ENCODE assay signal across 20 cellular contexts in the genomic region with DNA sequence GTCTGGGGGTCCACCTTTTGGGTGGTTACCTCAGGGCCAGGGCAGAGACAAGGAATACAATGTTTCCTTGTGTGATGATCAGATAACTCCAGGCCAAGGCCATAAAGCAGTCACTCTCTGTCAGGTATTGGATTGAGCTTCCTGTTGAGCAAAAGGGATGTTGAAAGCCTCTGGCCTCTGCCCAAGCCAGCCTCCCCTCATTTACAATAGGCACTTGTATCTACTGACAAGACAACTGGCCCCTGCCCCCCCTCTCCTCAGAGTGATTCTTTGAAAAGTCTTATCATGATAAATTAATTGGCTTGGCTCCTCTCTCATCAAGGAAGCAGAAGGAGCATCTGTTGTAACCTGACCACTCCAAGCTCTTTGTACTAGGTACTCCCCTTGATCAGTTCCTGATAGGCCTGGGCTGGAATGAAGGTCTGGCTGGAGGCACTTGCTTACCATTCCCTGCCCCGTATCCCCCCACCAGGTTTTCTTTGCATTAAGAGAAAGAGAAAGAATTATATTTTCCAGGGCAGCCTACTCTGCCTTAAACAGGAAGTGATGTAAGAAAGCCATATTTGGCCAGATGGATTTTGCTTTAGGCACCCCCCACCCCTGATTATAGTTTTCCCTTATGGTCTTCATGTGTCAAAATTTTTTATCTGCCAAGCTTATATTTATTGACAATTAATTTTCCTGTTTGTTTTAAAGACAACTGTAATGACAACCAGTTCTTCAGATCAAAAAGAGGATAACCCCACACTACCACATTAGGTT. TPM values are rescaled to one million over a fixed set of nuclear protein-coding genes. Genes with fewer than 3 reads are reported as not detected.
A peak's percentile ranks its signal among the peaks of the same experiment; 100 is the strongest.
DNase-seq lines count a peak whose midpoint lies in the region; ATAC-seq and TF ChIP-seq lines count a peak whose summit lies in the region.
"Had no signal": no experiment of that assay in that cellular context is flagged by ENCODE, and none has a peak within 500 bp of the region (broad histone marks: within the 10 kb centered on the region; RNA-seq: fewer than 3 reads in every experiment).

No MANE protein-coding gene starts in this region.

- H3K9me3 ChIP-seq in HCT116 (ENCODE audit: control insufficient read depth in 1 of 2, insufficient read depth in 1 of 2, low read depth in 1 of 2, low read length in 2 of 2) (no peaks in the 10 kb centered on the region), breast epithelium (no peaks in the 10 kb centered on the region), spleen (peaks cover 0 to 12% (median 2%) of the 10 kb centered on the region in 8 donors)
- H3K9me3 ChIP-seq: lower lobe of right lung had no signal

- no peaks in the 10 kb centered on the region for H3K36me3 Mint-ChIP-seq in progenitor cell of endocrine pancreas (ENCODE audit: insufficient read depth)
- H3K36me3 Mint-ChIP-seq: naive thymus-derived CD8-positive, alpha-beta T cell had no signal

- TF ChIP-seq POLR2A in HCT116 (IDR thresholded peaks at IDR 0.05; ENCODE audit: borderline replicate concordance, extremely low read depth, insufficient read depth, insufficient read length) (no peak), breast epithelium (IDR thresholded peaks at IDR 0.05) (no peak), spleen (IDR thresholded peaks at IDR 0.05) (no peak)

- no peaks in the 10 kb centered on the region for H4K20me1 ChIP-seq in HCT116 (ENCODE audit: insufficient read depth)

- no peaks in the 10 kb centered on the region for H3K27me3 Mint-ChIP-seq in progenitor cell of endocrine pancreas

- H3K27ac Mint-ChIP-seq in progenitor cell of endocrine pancreas, result peak overlapping the region; percentile 24
- H3K27ac Mint-ChIP-seq: activated naive CD8-positive, alpha-beta T cell treated with anti-CD3 and anti-CD28 coated beads, Interleukin-2, amount 10 ng/mL, durations not matched to agents 7 days and 5 days had no signal

- H2AFZ ChIP-seq in HCT116 (ENCODE audit: low read depth, low read length, poor library complexity, severe bottlenecking), result no peak overlapping the region

- H3K9ac ChIP-seq in HCT116 (ENCODE audit: low read length), result no peak overlapping the region

- WGBS in spleen, 5 donors, result 61 to 76% (median 73%) methylated on average over 1 of the region's 1 CpG

- no peaks in the 10 kb centered on the region for H3K79me2 ChIP-seq in HCT116 (ENCODE audit: insufficient read depth, low read length)

- no peak overlapping the region for H3K4me3 ChIP-seq in HCT116 (replicated peaks in 1 of 2; ENCODE audit: low read depth in 1 of 2, low read length in 2 of 2)
- no peak overlapping the region for H3K4me3 ChIP-seq in breast epithelium
- H3K4me3 ChIP-seq in spleen, result no peak overlapping the region
- H3K4me3 ChIP-seq: lower lobe of right lung had no signal

- no peaks in the 10 kb centered on the region for H3K9me2 ChIP-seq in HCT116 (ENCODE audit: insufficient read depth)

- intact Hi-C loops in HCT116 (cut with micrococcal nuclease) (no loop called here), breast epithelium (cut with DNase I; ENCODE audit: low total_unique reads) (no loop called here), spleen (cut with DNase I; ENCODE audit: low total_unique reads) (loop anchor here (5.0 kb wide), 1 partner anchor 773 kb away; no protein-coding TSS in a partner anchor)

- H3K4me1 ChIP-seq in HCT116 (ENCODE audit: control insufficient read depth in 1 of 2, insufficient read depth in 2 of 2, low read length in 2 of 2) (no peaks in the 10 kb centered on the region), breast epithelium (no peaks in the 10 kb centered on the region), spleen (no peaks in the 10 kb centered on the region)
- H3K4me1 ChIP-seq: lower lobe of right lung had no signal

- POLR2A ChIA-PET in HCT116 (lab: Charles Lee), result no interaction called here

- DNase-seq in HCT116 (ENCODE audit: low read depth, low spot score) (no peak), NCI-H69 (lab: John Stamatoyannopoulos, UW) (peak; percentile 3), breast epithelium (ENCODE audit: low spot score in 2 of 2) (peak in 1 of 2 donors; percentile 50), progenitor cell of endocrine pancreas (ENCODE audit: low spot score, unreplicated experiment) (no peak), NCI-H2227 (lab: John Stamatoyannopoulos, UW; ENCODE audit: unreplicated experiment) (no peak), spleen (no peak)
- DNase-seq: activated naive CD8-positive, alpha-beta T cell treated with anti-CD3 and anti-CD28 coated beads, Interleukin-2, amount 10 ng/mL, durations not matched to agents 7 days and 5 days; activated T-cell treated with anti-CD3 and anti-CD28 coated beads, Interleukin-2, amount 50 U/mL, for 4 hours; central memory CD4-positive, alpha-beta T cell; DMS 273 treated with DMSO at 0.1 percent for 48 hours; effector memory CD4-positive, alpha-beta T cell; lower lobe of right lung; MM.1S; naive thymus-derived CD8-positive, alpha-beta T cell; NCI-H2029 treated with DMSO at 0.1 percent for 48 hours; SHP77 treated with DMSO at 0.1 percent for 48 hours; stimulated activated naive CD4-positive, alpha-beta T cell treated with Interleukin-2 at 50 U/mL for 16 hours; T-helper 9 cell had no signal

- CTCF ChIA-PET in HCT116 (lab: Charles Lee), result interaction anchor here (1.3 to 1.4 kb wide), 2 partner anchors 22 to 758 kb away, joined by 3 to 5 read pairs; no protein-coding TSS in a partner anchor

- peaks cover 3% of the 10 kb centered on the region; the same call in 1 of the 2 replicates for H3K27me3 ChIP-seq in HCT116 (ENCODE audit: insufficient read depth, low read length)
- no peaks in the 10 kb centered on the region for H3K27me3 ChIP-seq in breast epithelium
- peaks cover 0 to 3% (median 0%) of the 10 kb centered on the region in 7 donors for H3K27me3 ChIP-seq in spleen (replicated peaks in 1 of 7)

- no peaks in the 10 kb centered on the region for H3K4me1 Mint-ChIP-seq in progenitor cell of endocrine pancreas (ENCODE audit: low read depth)
- H3K4me1 Mint-ChIP-seq: naive thymus-derived CD8-positive, alpha-beta T cell had no signal

- H3K4me2 ChIP-seq in HCT116 (ENCODE audit: low read length), result no peak overlapping the region

- BruUV-seq in HCT116 (replicated peaks; lab: Mats Ljungman, UMichigan), result no TSS peak

- TF ChIP-seq CTCF in HCT116 (IDR thresholded peaks at IDR 0.05 in 2 of 3, conservative IDR thresholded peaks at IDR 0.05 in 1 of 3; ENCODE audit: borderline replicate concordance in 1 of 3, insufficient read depth in 1 of 3, low read depth in 2 of 3, low read length in 2 of 3) (no peak), breast epithelium (IDR thresholded peaks at IDR 0.05) (no peak), progenitor cell of endocrine pancreas (IDR thresholded peaks at IDR 0.05; ENCODE audit: unreplicated experiment) (no peak), spleen (IDR thresholded peaks at IDR 0.05 in 8 of 11, conservative IDR thresholded peaks at IDR 0.05 in 3 of 11) (no peak)

- TF ChIP-seq RAD21 in HCT116 (IDR thresholded peaks at IDR 0.05; ENCODE audit: low read depth), result no peak

- ATAC-seq in HCT116, result no peak
- no peak for ATAC-seq in HG02973 (IDR thresholded peaks at IDR 0.05; ENCODE audit: unreplicated experiment)
- no peak for ATAC-seq in GM18511 (IDR thresholded peaks at IDR 0.05; ENCODE audit: unreplicated experiment)
- ATAC-seq: activated T-cell treated with anti-CD3 and anti-CD28 coated beads, Interleukin-2, amount 50 U/mL, for 4 hours; lower lobe of right lung; naive thymus-derived CD8-positive, alpha-beta T cell had no signal

- H3K27ac ChIP-seq in HCT116 (ENCODE audit: low read depth, low read length) (no peak overlapping the region), breast epithelium (peak overlapping the region; percentile 48 to 52), spleen (no peak overlapping the region)
- H3K27ac ChIP-seq: lower lobe of right lung had no signal

- H3K4me3 Mint-ChIP-seq in progenitor cell of endocrine pancreas (ENCODE audit: low read depth), result no peak overlapping the region
- H3K4me3 Mint-ChIP-seq: activated naive CD8-positive, alpha-beta T cell treated with anti-CD3 and anti-CD28 coated beads, Interleukin-2, amount 10 ng/mL, durations not matched to agents 7 days and 5 days; activated T-cell treated with anti-CD3 and anti-CD28 coated beads, Interleukin-2, amount 50 U/mL, for 4 hours; naive thymus-derived CD8-positive, alpha-beta T cell had no signal

- H3K9me3 Mint-ChIP-seq in progenitor cell of endocrine pancreas (ENCODE audit: low read depth), result no peaks in the 10 kb centered on the region
- H3K9me3 Mint-ChIP-seq: activated naive CD8-positive, alpha-beta T cell treated with anti-CD3 and anti-CD28 coated beads, Interleukin-2, amount 10 ng/mL, durations not matched to agents 7 days and 5 days; activated T-cell treated with anti-CD3 and anti-CD28 coated beads, Interleukin-2, amount 50 U/mL, for 4 hours had no signal

- H3K36me3 ChIP-seq in HCT116 (ENCODE audit: control insufficient read depth in 1 of 2, insufficient read depth in 2 of 2, low read length in 2 of 2), result no peaks in the 10 kb centered on the region
- no peaks in the 10 kb centered on the region for H3K36me3 ChIP-seq in breast epithelium
- H3K36me3 ChIP-seq in spleen, result no peaks in the 10 kb centered on the region
- H3K36me3 ChIP-seq: lower lobe of right lung had no signal

- RAD21 ChIA-PET in HCT116 (lab: Charles Lee; ENCODE audit: low non-redundant PET in 1 of 2, low total read pairs in 2 of 2, uncharacterized antibody in 2 of 2, unreplicated experiment in 2 of 2), result interaction anchor here in 1 of 2 experiments (1.1 kb wide), 1 partner anchor 22 kb away, joined by 3 read pairs; no protein-coding TSS in a partner anchor

TF ChIP-seq in HCT116, 20 proteins besides CTCF, POLR2A, EP300 and RAD21 (continues in another document):
- TF ChIP-seq, protein P1, sequence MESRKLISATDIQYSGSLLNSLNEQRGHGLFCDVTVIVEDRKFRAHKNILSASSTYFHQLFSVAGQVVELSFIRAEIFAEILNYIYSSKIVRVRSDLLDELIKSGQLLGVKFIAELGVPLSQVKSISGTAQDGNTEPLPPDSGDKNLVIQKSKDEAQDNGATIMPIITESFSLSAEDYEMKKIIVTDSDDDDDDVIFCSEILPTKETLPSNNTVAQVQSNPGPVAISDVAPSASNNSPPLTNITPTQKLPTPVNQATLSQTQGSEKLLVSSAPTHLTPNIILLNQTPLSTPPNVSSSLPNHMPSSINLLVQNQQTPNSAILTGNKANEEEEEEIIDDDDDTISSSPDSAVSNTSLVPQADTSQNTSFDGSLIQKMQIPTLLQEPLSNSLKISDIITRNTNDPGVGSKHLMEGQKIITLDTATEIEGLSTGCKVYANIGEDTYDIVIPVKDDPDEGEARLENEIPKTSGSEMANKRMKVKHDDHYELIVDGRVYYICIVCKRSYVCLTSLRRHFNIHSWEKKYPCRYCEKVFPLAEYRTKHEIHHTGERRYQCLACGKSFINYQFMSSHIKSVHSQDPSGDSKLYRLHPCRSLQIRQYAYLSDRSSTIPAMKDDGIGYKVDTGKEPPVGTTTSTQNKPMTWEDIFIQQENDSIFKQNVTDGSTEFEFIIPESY (IDR thresholded peaks at IDR 0.05; ENCODE audit: extremely low read depth, insufficient replicate concordance, low read length), result no peak
- TF ChIP-seq SRF (IDR thresholded peaks at IDR 0.05; ENCODE audit: low read depth), result peak; percentile 61; the same call in 1 of the 2 replicates

RNA-seq across cellular contexts. Expression of a gene that starts 42.1 kb away (rescaled TPM):
- 64.3 TPM for total RNA-seq in HCT116 (2021; ENCODE audit: unreplicated experiment)
- 57.4 and 57.5 TPM in 2 replicates for polyA plus RNA-seq in HCT116 (2012)
- 10 to 100 TPM; 48.2 to 62.3 (median 61.8) TPM for total RNA-seq in breast epithelium
- total RNA-seq in progenitor cell of endocrine pancreas, result 51.3 and 52.1 TPM in 2 replicates
- total RNA-seq in spleen, result 100 to 1,000 TPM in 2 of 7 donors, 10 to 100 TPM in 5; 80.2 to 132 (median 94.2) TPM
- 10 to 100 TPM; 49.5 to 67.0 (median 56.4) TPM for polyA plus RNA-seq in spleen

Comparison
In these comparisons a context has a peak if more than half of its experiments do, and no peak if none do; other contexts are left out.
1. H3K27ac ChIP-seq: peak in breast epithelium (2 of 2); none in HCT116 (single experiment) and spleen (0 of 8).